ENCODE assay signal across 12 cellular contexts in genomic region chr10:87775766-87776165, GRCh38. TPM values are rescaled to one million over a fixed set of nuclear protein-coding genes. Genes with fewer than 3 reads are reported as not detected.
DNase-seq lines count a peak whose midpoint lies in the region; ATAC-seq and TF ChIP-seq lines count a peak whose summit lies in the region.
"Had no signal": no experiment of that assay in that cellular context is flagged by ENCODE, and none has a peak within 500 bp of the region (broad histone marks: within the 10 kb centered on the region; RNA-seq: fewer than 3 reads in every experiment).

No MANE protein-coding gene starts in this region.

- H3K4me3 ChIP-seq in GM23248 (peak overlapping the region; percentile 44), WI38 (ENCODE audit: low read depth, low read length) (peak overlapping the region; percentile 37; the same call in 1 of the 2 replicates), fibroblast of the aortic adventitia (ENCODE audit: low read depth, low read length) (no peak overlapping the region)
- H3K4me3 ChIP-seq: lung, SK-N-MC, vagina had no signal

- peaks cover 17% of the 10 kb centered on the region for H3K36me3 ChIP-seq in GM23248 (ENCODE audit: low read depth)

- peak overlapping the region; percentile 73 for H3K4me2 ChIP-seq in GM23248 (ENCODE audit: unreplicated experiment)

- no peaks in the 10 kb centered on the region for H3K27me3 ChIP-seq in GM23248 (replicated peaks; ENCODE audit: insufficient read depth)
- H3K27me3 ChIP-seq: vagina had no signal

- H3K9me2 ChIP-seq in GM23248 (ENCODE audit: insufficient read depth), result no peaks in the 10 kb centered on the region

- WGBS in GM23248 (ENCODE audit: low coverage in 1 of 2, low lambda C conversion rate in 2 of 2, missing lambda C conversion rate in 2 of 2), 2 experiments, result 26 to 28% methylated on average over 4 of the region's 4 CpGs

- peaks cover 27% of the 10 kb centered on the region for H3K79me2 ChIP-seq in GM23248 (ENCODE audit: insufficient read depth)

- TF ChIP-seq CTCF in WI38 (IDR thresholded peaks at IDR 0.05; ENCODE audit: low read depth, low read length) (no peak), fibroblast of the aortic adventitia (IDR thresholded peaks at IDR 0.05; ENCODE audit: insufficient read depth, low read length) (no peak)

- H3K27ac ChIP-seq in GM23248 (peak overlapping the region; percentile 55), caudate nucleus (ENCODE audit: low read depth, low read length) (no peak overlapping the region)
- H3K27ac ChIP-seq: SK-N-MC, vagina had no signal

- in situ Hi-C loops in GM23248 (cut with MboI), result no loop called here

- H3K4me1 ChIP-seq in GM23248 (ENCODE audit: insufficient read depth), result peaks cover 15% of the 10 kb centered on the region
- H3K4me1 ChIP-seq: vagina had no signal

- DNase-seq in A172 (ENCODE audit: low spot score) (peak; percentile 4), GM23248 (peak; percentile 44), fibroblast of the aortic adventitia (ENCODE audit: low read depth) (peak; percentile 20), caudate nucleus (lab: John Stamatoyannopoulos, UW) (no peak), NCI-H748 (lab: John Stamatoyannopoulos, UW; ENCODE audit: unreplicated experiment) (no peak)
- DNase-seq: CD4-positive, CD25-positive, alpha-beta regulatory T cell had no signal

- peak overlapping the region; percentile 40 for H3K9ac ChIP-seq in GM23248

- peaks cover 24% of the 10 kb centered on the region for H3F3A ChIP-seq in GM23248 (ENCODE audit: insufficient read depth)

- ATAC-seq in HG02571 (IDR thresholded peaks at IDR 0.05; ENCODE audit: unreplicated experiment) (no peak), GM19455 (IDR thresholded peaks at IDR 0.05; ENCODE audit: unreplicated experiment) (no peak)

- peak overlapping the region; percentile 39 for H2AFZ ChIP-seq in GM23248

- no peaks in the 10 kb centered on the region for H4K20me1 ChIP-seq in GM23248 (ENCODE audit: insufficient read depth)

- H3K9me3 ChIP-seq in GM23248 (ENCODE audit: low read depth), result no peaks in the 10 kb centered on the region
- H3K9me3 ChIP-seq: vagina had no signal

RNA-seq across cellular contexts. Expression of gene ATAD1, which starts 42.3 kb away (rescaled TPM):
- 62.9 TPM in 2 replicates for total RNA-seq in A172 (2014; rRNA removed; shearing (Covaris generic))
- 43.9 and 66.8 TPM in 2 replicates for total RNA-seq in GM23248 (2014; rRNA removed; shearing (Covaris generic))
- polyA plus RNA-seq in GM23248 (2016; fragmentation: Nextera tagmentation; extraction: Ambion mirVana), result 52.4 and 52.8 TPM in 2 replicates
- 45.2 and 51.8 TPM in 2 replicates for total RNA-seq in fibroblast of the aortic adventitia (ENCODE audit: low replicate concordance)

Comparison
In these comparisons a context has a peak if more than half of its experiments do, and no peak if none do; other contexts are left out.
1. DNase-seq: peak in A172 (single experiment), GM23248 (single experiment) and fibroblast of the aortic adventitia (single experiment); none in caudate nucleus (0 of 61) and NCI-H748 (single experiment).